14 cellular contexts compared by ENCODE assay signal in genomic region chr11:773425-773824, GRCh38. TPM values are rescaled to one million over a fixed set of nuclear protein-coding genes. Genes with fewer than 3 reads are reported as not detected.
DNase-seq lines count a peak whose midpoint lies in the region; ATAC-seq and TF ChIP-seq lines count a peak whose summit lies in the region.
"Had no signal": no experiment of that assay in that cellular context is flagged by ENCODE, and none has a peak within 500 bp of the region (broad histone marks: within the 10 kb centered on the region; RNA-seq: fewer than 3 reads in every experiment).

No MANE protein-coding gene starts in this region.

- peak overlapping the region; percentile 66 for H3K4me3 Mint-ChIP-seq in neural crest cell

- peak; percentile 0 for DNase-seq in astrocyte of the hippocampus (ENCODE audit: low read depth, low spot score)
- DNase-seq in neural crest cell (ENCODE audit: low read depth, low spot score), result no peak
- DNase-seq in tibial nerve (ENCODE audit: low spot score in 2 of 2), result no peak
- no peak for DNase-seq in SK-N-SH
- DNase-seq in NCI-H146 (lab: John Stamatoyannopoulos, UW), result no peak
- DNase-seq: CD4-positive, CD25-positive, alpha-beta regulatory T cell; NCI-H1048; NCI-H1694; NCI-H69; PC-9 had no signal

- H3K27me3 Mint-ChIP-seq in neural crest cell (ENCODE audit: low read depth), result no peaks in the 10 kb centered on the region
- H3K27me3 Mint-ChIP-seq: CD4-positive, CD25-positive, alpha-beta regulatory T cell; IgD-negative memory B cell had no signal

- peak overlapping the region; percentile 12 for H3K27ac Mint-ChIP-seq in neural crest cell (ENCODE audit: unreplicated experiment)
- H3K27ac Mint-ChIP-seq: IgD-negative memory B cell had no signal

- H3K9ac ChIP-seq in SK-N-SH, result no peak overlapping the region

- peaks cover 70% of the 10 kb centered on the region for H3K79me2 ChIP-seq in SK-N-SH (ENCODE audit: insufficient read depth)

- peaks cover 18% of the 10 kb centered on the region for H3K4me1 Mint-ChIP-seq in neural crest cell

- TF ChIP-seq POLR2A in tibial nerve (IDR thresholded peaks at IDR 0.05), result no peak

- 81% methylated on average over 5 of the region's 5 CpGs; no CpG with 5 or more reads in 1 of the 2 donors for WGBS in tibial nerve, 2 donors
- WGBS in SK-N-SH (ENCODE audit: low lambda C conversion rate), result 100% methylated on average over 1 of the region's 5 CpGs

- H3K27me3 ChIP-seq in tibial nerve, result no peaks in the 10 kb centered on the region
- no peaks in the 10 kb centered on the region for H3K27me3 ChIP-seq in SK-N-SH (ENCODE audit: insufficient read depth)

- TF ChIP-seq EP300 in tibial nerve (IDR thresholded peaks at IDR 0.05) (no peak), SK-N-SH (IDR thresholded peaks at IDR 0.05; ENCODE audit: borderline replicate concordance in 1 of 2, low read depth in 1 of 2, low read length in 1 of 2) (no peak)

- TF ChIP-seq RAD21 in SK-N-SH (IDR thresholded peaks at IDR 0.05; ENCODE audit: low read length), result no peak

- no peak overlapping the region for H2AFZ ChIP-seq in SK-N-SH (ENCODE audit: low read depth)
- H2AFZ ChIP-seq: PC-9 had no signal

- H3K27ac ChIP-seq in HEK293 (ENCODE audit: extremely low read depth, low read depth, low read length) (no peak overlapping the region), tibial nerve (peak overlapping the region; percentile 9 to 89 (median 54)), SK-N-SH (ENCODE audit: low read depth in 2 of 2, low read length in 1 of 2) (no peak overlapping the region; a peak in 1 of 4 replicates)
- H3K27ac ChIP-seq: PC-9 had no signal

- no peak overlapping the region for H3K4me2 ChIP-seq in SK-N-SH
- H3K4me2 ChIP-seq: PC-9 had no signal

- no peak for TF ChIP-seq CTCF in HEK293 (tag by site-specific recombination; IDR thresholded peaks at IDR 0.05)
- no peak for TF ChIP-seq CTCF in neural crest cell (conservative IDR thresholded peaks at IDR 0.05)
- no peak for TF ChIP-seq CTCF in tibial nerve (IDR thresholded peaks at IDR 0.05)
- TF ChIP-seq CTCF in SK-N-SH (IDR thresholded peaks at IDR 0.05), result no peak

- H3K9me3 Mint-ChIP-seq in neural crest cell, result no peaks in the 10 kb centered on the region
- H3K9me3 Mint-ChIP-seq: CD4-positive, CD25-positive, alpha-beta regulatory T cell; IgD-negative memory B cell had no signal

- H4K20me1 ChIP-seq in SK-N-SH (ENCODE audit: insufficient read depth), result peaks cover 44% of the 10 kb centered on the region

- H3K9me2 ChIP-seq in SK-N-SH, result no peaks in the 10 kb centered on the region

- POLR2A ChIA-PET in HEK293 (lab: Yijun Ruan, JAX) (interaction anchor here (1.1 kb wide), 1 partner anchor 25 kb away, joined by 4 read pairs; no protein-coding TSS in a partner anchor), SK-N-SH (lab: Yijun Ruan, JAX) (interaction anchor here (1.3 kb wide), 1 partner anchor 15 kb away, joined by 3 read pairs; no protein-coding TSS in a partner anchor)

- H3K36me3 ChIP-seq in HEK293 (ENCODE audit: control insufficient read depth in 2 of 2, insufficient read depth in 1 of 2, low read length in 2 of 2) (peaks cover 0 to 56% of the 10 kb centered on the region in 2 experiments; a peak in 2 of 3 replicates), tibial nerve (peaks cover 0 to 48% (median 4%) of the 10 kb centered on the region in 3 donors), SK-N-SH (replicated peaks in 1 of 2; ENCODE audit: control insufficient read depth in 1 of 2, insufficient read depth in 2 of 2, low read length in 1 of 2) (peaks cover 0 to 46% of the 10 kb centered on the region in 2 experiments)

- no peak for ATAC-seq in GM21723 (IDR thresholded peaks at IDR 0.05; ENCODE audit: unreplicated experiment)
- ATAC-seq: GM12878 had no signal

- H3K36me3 Mint-ChIP-seq in neural crest cell (ENCODE audit: low read depth), result no peaks in the 10 kb centered on the region
- H3K36me3 Mint-ChIP-seq: CD4-positive, CD25-positive, alpha-beta regulatory T cell; IgD-negative memory B cell had no signal

- H3K4me1 ChIP-seq in HEK293 (ENCODE audit: control insufficient read depth, insufficient read depth, low read length) (no peaks in the 10 kb centered on the region; the same call in 1 of the 2 replicates), tibial nerve (peaks cover 0 to 66% (median 34%) of the 10 kb centered on the region in 4 donors), SK-N-SH (ENCODE audit: control insufficient read depth in 1 of 2, insufficient read depth in 2 of 2, low read depth in 1 of 2, low read length in 1 of 2) (peaks cover 11 to 18% of the 10 kb centered on the region in 2 experiments; a peak in 2 of 4 replicates)

- H3K4me3 ChIP-seq in HEK293 (ENCODE audit: low read depth, low read length) (no peak overlapping the region), tibial nerve (no peak overlapping the region), SK-N-SH (ENCODE audit: low read depth in 2 of 2, low read length in 1 of 2) (no peak overlapping the region)
- H3K4me3 ChIP-seq: GM12878, PC-9 had no signal

- H3K9me3 ChIP-seq in HEK293 (ENCODE audit: control insufficient read depth, insufficient read depth, low read depth, low read length) (no peaks in the 10 kb centered on the region), tibial nerve (no peaks in the 10 kb centered on the region), SK-N-SH (no peaks in the 10 kb centered on the region)

- no peaks in the 10 kb centered on the region for H3F3A ChIP-seq in SK-N-SH (replicated peaks; ENCODE audit: insufficient read depth)

- CTCF ChIA-PET in HEK293 (lab: Yijun Ruan, JAX) (interaction anchor here (0.7 to 1.0 kb wide), 2 partner anchors 9 to 46 kb away, joined by 3 read pairs; no protein-coding TSS in a partner anchor), SK-N-SH (lab: Yijun Ruan, JAX) (interaction anchor here (1.0 to 1.1 kb wide), 3 partner anchors 9 to 45 kb away, joined by 3 to 4 read pairs (median 4); no protein-coding TSS in a partner anchor)

TF ChIP-seq in HEK293, 187 proteins besides CTCF, POLR2A, EP300 and RAD21:
- no peak for TF ChIP-seq ZNF391 (tag by site-specific recombination; IDR thresholded peaks at IDR 0.05; ENCODE audit: borderline replicate concordance, low read depth)
- peak; percentile 25; the same call in 1 of the 2 replicates for TF ChIP-seq GLIS2 (tag by site-specific recombination; IDR thresholded peaks at IDR 0.05)
TF ChIP-seq in HEK293: peak in this region for 1.

TF ChIP-seq in SK-N-SH, 30 proteins besides CTCF, POLR2A, EP300 and RAD21:
- TF ChIP-seq ZBTB33 (IDR thresholded peaks at IDR 0.05; ENCODE audit: borderline replicate concordance, low read depth) (no peak), NFIC (IDR thresholded peaks at IDR 0.05; ENCODE audit: borderline replicate concordance) (no peak), FOSL2 (IDR thresholded peaks at IDR 0.05; ENCODE audit: borderline replicate concordance, low read depth) (no peak), SMC3 (IDR thresholded peaks at IDR 0.05; ENCODE audit: low read depth, low read length) (no peak), GATA2 (CRISPR knock-in tag; IDR thresholded peaks at IDR 0.05) (no peak)
- TF ChIP-seq, protein P1, sequence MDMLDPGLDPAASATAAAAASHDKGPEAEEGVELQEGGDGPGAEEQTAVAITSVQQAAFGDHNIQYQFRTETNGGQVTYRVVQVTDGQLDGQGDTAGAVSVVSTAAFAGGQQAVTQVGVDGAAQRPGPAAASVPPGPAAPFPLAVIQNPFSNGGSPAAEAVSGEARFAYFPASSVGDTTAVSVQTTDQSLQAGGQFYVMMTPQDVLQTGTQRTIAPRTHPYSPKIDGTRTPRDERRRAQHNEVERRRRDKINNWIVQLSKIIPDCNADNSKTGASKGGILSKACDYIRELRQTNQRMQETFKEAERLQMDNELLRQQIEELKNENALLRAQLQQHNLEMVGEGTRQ (IDR thresholded peaks at IDR 0.05; ENCODE audit: borderline replicate concordance, low read depth, low read length), result no peak

RNA-seq across cellular contexts. Expression of gene GATD1, which starts 3.9 kb away (rescaled TPM):
- 93.6 and 94.9 TPM in 2 replicates for total RNA-seq in neural crest cell
- 10 to 100 TPM; 22.1 to 41.4 (median 27.3) TPM for total RNA-seq in tibial nerve
- polyA plus RNA-seq in SK-N-SH (2012; rRNA removed), result 72.9 and 86.2 TPM in 2 replicates
- polyA plus RNA-seq in SK-N-SH (2012; cell fraction: cytosol; rRNA removed), result 27.6 and 32.1 TPM in 2 replicates
- 562 and 877 TPM in 2 replicates for polyA plus RNA-seq in SK-N-SH (2012; cell fraction: nucleus; rRNA removed)

RNA-seq across cellular contexts. Expression of gene CEND1, which starts 16.5 kb away (rescaled TPM):
- total RNA-seq in neural crest cell (1.0 and 1.2 TPM in 2 replicates), tibial nerve (not detected)
- 2.9 and 3.6 TPM in 2 replicates for polyA plus RNA-seq in SK-N-SH (2012; rRNA removed)
- 2.0 and 3.0 TPM in 2 replicates for polyA plus RNA-seq in SK-N-SH (2012; cell fraction: cytosol; rRNA removed)
- polyA plus RNA-seq in SK-N-SH (2012; cell fraction: nucleus; rRNA removed), result 3.6 and 5.8 TPM in 2 replicates
- total RNA-seq: CD4-positive, CD25-positive, alpha-beta regulatory T cell; PC-9 had no signal

RNA-seq across cellular contexts. Expression of gene SLC25A22, which starts 24.7 kb away (rescaled TPM):
- total RNA-seq in neural crest cell (53.4 and 54.6 TPM in 2 replicates), tibial nerve (10 to 100 TPM in 2 of 4 donors, 1 to 10 TPM in 2; 8.0 to 17.5 (median 10.0) TPM)
- polyA plus RNA-seq in SK-N-SH (2012; rRNA removed), result 40.2 and 50.9 TPM in 2 replicates
- 20.4 and 33.0 TPM in 2 replicates for polyA plus RNA-seq in SK-N-SH (2012; cell fraction: cytosol; rRNA removed)
- 136 and 178 TPM in 2 replicates for polyA plus RNA-seq in SK-N-SH (2012; cell fraction: nucleus; rRNA removed)

RNA-seq across cellular contexts. Expression of gene TALDO1, which starts 26.2 kb away (rescaled TPM):
- total RNA-seq in neural crest cell (154 and 163 TPM in 2 replicates), tibial nerve (100 to 1,000 TPM; 203 to 323 (median 241) TPM)
- polyA plus RNA-seq in SK-N-SH (2012; rRNA removed), result 78.4 and 103 TPM in 2 replicates
- 84.3 and 95.6 TPM in 2 replicates for polyA plus RNA-seq in SK-N-SH (2012; cell fraction: cytosol; rRNA removed)
- polyA plus RNA-seq in SK-N-SH (2012; cell fraction: nucleus; rRNA removed), result 75.1 and 87.3 TPM in 2 replicates

RNA-seq across cellular contexts. Expression of gene PIDD1, which starts 31.6 kb away (rescaled TPM):
- total RNA-seq in neural crest cell (30.7 and 37.9 TPM in 2 replicates), tibial nerve (10 to 100 TPM; 32.2 to 67.5 (median 35.9) TPM)
- polyA plus RNA-seq in SK-N-SH (2012; rRNA removed), result 25.5 and 27.4 TPM in 2 replicates
- 4.7 and 7.9 TPM in 2 replicates for polyA plus RNA-seq in SK-N-SH (2012; cell fraction: cytosol; rRNA removed)
- 191 and 281 TPM in 2 replicates for polyA plus RNA-seq in SK-N-SH (2012; cell fraction: nucleus; rRNA removed)

Comparison
In these comparisons a context has a peak if more than half of its experiments do, and no peak if none do; other contexts are left out.
1. H3K27ac ChIP-seq: peak in tibial nerve (4 of 4); none in HEK293 (single experiment) and SK-N-SH (0 of 2).